ENCODE assay signal across 27 cellular contexts in genomic region chr12:6396031-6396430, GRCh38. TPM values are rescaled to one million over a fixed set of nuclear protein-coding genes. Genes with fewer than 3 reads are reported as not detected.
"Had no signal": no experiment of that assay in that cellular context is flagged by ENCODE, and none has a peak within 500 bp of the region (broad histone marks: within the 10 kb centered on the region; RNA-seq: fewer than 3 reads in every experiment).

No MANE protein-coding gene starts in this region.

- H3K4me1 ChIP-seq: prostate gland had no signal

- DNase-seq: colonic mucosa; dorsolateral prefrontal cortex; effector memory CD4-positive, alpha-beta T cell; gastrocnemius medialis; heart right ventricle; hypothalamus; left cardiac atrium; left ventricle myocardium superior; naive thymus-derived CD4-positive, alpha-beta T cell; nephron progenitor cell; right lobe of liver; small intestine; stimulated activated CD4-positive, alpha-beta T cell treated with anti-CD3 and anti-CD28 coated beads, Interleukin-12 subunit alpha, Interleukin-12 subunit beta, amount 100 ng/mL, for 4 hours; stimulated activated naive CD4-positive, alpha-beta T cell; stomach; substantia nigra; transverse colon had no signal

- ATAC-seq: esophagus mucosa; gastrocnemius medialis; heart right ventricle; left cardiac atrium; left ventricle myocardium superior; naive thymus-derived CD4-positive, alpha-beta T cell; right lobe of liver had no signal

- FAIRE-seq: endometrium, islet of Langerhans, small intestine had no signal

- H3K4me3 ChIP-seq: colonic mucosa, dorsolateral prefrontal cortex, gastrocnemius medialis, heart right ventricle, lung, prostate gland, right lobe of liver, stomach, thoracic aorta, transverse colon had no signal

- H2AFZ ChIP-seq: parathyroid adenoma had no signal

- H3K27ac ChIP-seq: colonic mucosa, dorsolateral prefrontal cortex, gastrocnemius medialis, heart right ventricle, parathyroid adenoma, prostate gland, right lobe of liver, stomach, thoracic aorta, transverse colon had no signal

- H3K9ac ChIP-seq: parathyroid adenoma had no signal

- H3K79me2 ChIP-seq: parathyroid adenoma had no signal

- H3K9me3 ChIP-seq: colonic mucosa, gastrocnemius medialis, heart right ventricle, prostate gland, right lobe of liver, stomach, thoracic aorta, transverse colon had no signal

- H3K27me3 ChIP-seq: colonic mucosa, dorsolateral prefrontal cortex, gastrocnemius medialis, heart right ventricle, right lobe of liver, stomach, transverse colon had no signal

- H3K36me3 ChIP-seq: colonic mucosa, prostate gland had no signal

RNA-seq across cellular contexts. Expression of gene LTBR, which starts 12.1 kb away (rescaled TPM):
- polyA plus RNA-seq: naive thymus-derived CD4-positive, alpha-beta T cell had no signal

RNA-seq across cellular contexts. Expression of gene SCNN1A, which starts 20.7 kb away (rescaled TPM):
- total RNA-seq: cerebellum had no signal

RNA-seq across cellular contexts. Expression of gene CD27, which starts 48.7 kb away (rescaled TPM):
- total RNA-seq: cerebellum, mesenteric fat pad, renal cortical epithelial cell had no signal
